Comparison of ENCODE assay signal across 8 cellular contexts in the genomic region with DNA sequence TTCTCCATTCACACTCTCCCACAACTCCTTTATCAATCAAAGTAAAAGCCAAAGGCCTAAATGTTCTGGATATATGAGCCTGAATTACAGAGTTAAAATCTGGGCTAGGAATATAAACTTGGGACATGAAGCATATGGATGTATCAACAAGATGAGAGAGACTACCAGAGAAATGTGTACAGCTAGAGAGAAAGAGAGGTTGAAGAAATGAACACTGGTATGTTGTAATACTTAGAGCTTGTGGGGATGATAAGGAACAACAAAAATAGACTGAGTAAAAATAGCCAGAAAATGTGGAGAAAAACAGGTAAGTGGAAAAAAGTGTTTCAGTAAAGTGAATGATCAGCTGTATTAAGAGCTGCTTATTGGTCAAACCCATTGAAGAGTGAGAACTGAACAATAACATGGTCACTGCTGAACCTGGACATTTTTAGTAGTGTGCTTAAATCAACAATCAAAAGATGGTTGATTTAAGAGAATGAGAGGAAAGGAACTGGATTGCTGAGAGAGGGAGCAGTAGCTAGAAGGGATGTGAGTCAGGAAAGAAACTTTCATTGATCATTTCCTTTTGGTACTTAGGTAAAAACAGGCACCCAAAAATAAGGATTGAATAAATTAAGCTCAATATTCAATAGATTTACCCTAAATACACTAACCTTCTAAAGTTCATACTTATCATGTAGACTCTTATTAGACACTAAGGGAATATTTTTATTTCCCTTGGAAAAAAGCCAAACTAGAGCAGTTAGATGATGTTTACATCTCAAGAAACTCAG.
DNase-seq lines count a peak whose midpoint lies in the region; ATAC-seq, FAIRE-seq and TF ChIP-seq lines count a peak whose summit lies in the region.
"Not testable (repeated sequence)": the region's sequence is repeated elsewhere in the genome, so short reads cannot be mapped to it uniquely, and the experiment has no call there.

No MANE protein-coding gene starts in this region.

- CTCF ChIA-PET in IMR-90 (lab: Yijun Ruan, JAX) = not testable (repeated sequence)

- peak overlapping the region; percentile 68; the same call in 1 of the 2 replicates for H4K91ac ChIP-seq in IMR-90 (ENCODE audit: insufficient read depth, low read depth, low read length)

- dilution Hi-C loops in IMR-90 (cut with HindIII; ENCODE audit: low sequenced_read_pairs, unreplicated experiment) = not testable (repeated sequence)

- H3K79me2 ChIP-seq in fibroblast of lung (ENCODE audit: control insufficient read depth, insufficient read depth, low read length) = not testable (repeated sequence)

- peaks cover 11% of the 10 kb centered on the region for H3K4me1 Mint-ChIP-seq in chondrocyte (ENCODE audit: low read depth)
- H3K4me1 Mint-ChIP-seq in mesothelial cell of epicardium = peaks cover 49% of the 10 kb centered on the region

- H2BK20ac ChIP-seq in IMR-90 (ENCODE audit: low read depth, low read length) = peak overlapping the region; percentile 92; the same call in 1 of the 2 replicates

- not testable (repeated sequence) for H2AK5ac ChIP-seq in IMR-90 (ENCODE audit: low read depth, low read length)

- H2AFZ ChIP-seq in IMR-90 (replicated peaks; ENCODE audit: low read length, poor library complexity); fibroblast of lung (ENCODE audit: low read length): not testable (repeated sequence)

- H3K18ac ChIP-seq in IMR-90 (ENCODE audit: low read depth, low read length) = peak overlapping the region; percentile 95

- H3K56ac ChIP-seq in IMR-90 (ENCODE audit: extremely low read depth, insufficient read depth, low read length) = not testable (repeated sequence)

- peak; percentile 32 for FAIRE-seq in D721Med (lab: Jason Lieb, UNC)

- peak overlapping the region; percentile 98 for H2BK5ac ChIP-seq in IMR-90 (ENCODE audit: low read depth, low read length, poor library complexity, severe bottlenecking)

- H3K4me3 ChIP-seq in IMR-90 (ENCODE audit: insufficient read depth, low read depth, low read length); fibroblast of lung (replicated peaks in 1 of 4; ENCODE audit: control extremely low read depth in 1 of 4, insufficient read depth in 1 of 4, low read depth in 3 of 4, low read length in 4 of 4); heart right ventricle; skin epidermis: not testable (repeated sequence)
- H3K4me3 ChIP-seq in adipocyte (ENCODE audit: low read length) = peak overlapping the region; percentile 33

- H4K5ac ChIP-seq in IMR-90 (ENCODE audit: low read depth, low read length) = peak overlapping the region; percentile 89; the same call in 1 of the 2 replicates

- H4K8ac ChIP-seq in IMR-90 (ENCODE audit: low read depth in 2 of 2, low read length in 2 of 2) = peak overlapping the region; percentile 64 to 84; a peak in 3 of 4 replicates

- not testable (repeated sequence) for H3K27me3 ChIP-seq in IMR-90 (ENCODE audit: control insufficient read depth, insufficient read depth, low read length); adipocyte (replicated peaks; ENCODE audit: control insufficient read depth, insufficient read depth, low read length); fibroblast of lung (ENCODE audit: control insufficient read depth, insufficient read depth, low read length); heart right ventricle

- ATAC-seq in IMR-90 (ENCODE audit: low read depth) (peak; percentile 53), heart right ventricle (peak in 2 of 8 donors; percentile 22 to 28)

- H3K9me1 ChIP-seq in IMR-90 (ENCODE audit: insufficient read depth, low read length) = not testable (repeated sequence)

- peak overlapping the region; percentile 94; the same call in 2 of the 3 replicates for H2BK15ac ChIP-seq in IMR-90 (ENCODE audit: low read depth, low read length)

- intact Hi-C loops in IMR-90 (cut with micrococcal nuclease); heart right ventricle (cut with DNase I): not testable (repeated sequence)

- POLR2A ChIA-PET in IMR-90 (lab: Charles Lee; ENCODE audit: unreplicated experiment) = interaction anchor here (0.6 kb wide), 1 partner anchor 1139 kb away, joined by 3 read pairs; no protein-coding TSS in a partner anchor

- not testable (repeated sequence) for TF ChIP-seq POLR2A in IMR-90 (IDR thresholded peaks at IDR 0.05; ENCODE audit: low read depth, low read length)

- peak overlapping the region; percentile 79 for H3K14ac ChIP-seq in IMR-90 (replicated peaks; ENCODE audit: low read depth, low read length)

- DNase-seq in D721Med (ENCODE audit: insufficient read length, low spot score); chondrocyte (ENCODE audit: low spot score); heart right ventricle; mesothelial cell of epicardium (ENCODE audit: low spot score in 2 of 2, unreplicated experiment in 2 of 2): not testable (repeated sequence)
- DNase-seq in IMR-90 (peak; percentile 55), adipocyte (ENCODE audit: low read depth) (peak; percentile 51), fibroblast of lung (ENCODE audit: low read depth in 2 of 2) (peak; percentile 22 to 66)

- BruUV-seq in IMR-90 (replicated peaks; lab: Mats Ljungman, UMichigan) = not testable (repeated sequence)

- TF ChIP-seq CTCF in D721Med (IDR thresholded peaks at IDR 0.05; ENCODE audit: insufficient read depth, missing control alignments); IMR-90 (conservative IDR thresholded peaks at IDR 0.05; ENCODE audit: low read depth, low read length); chondrocyte (IDR thresholded peaks at IDR 0.05); fibroblast of lung (conservative IDR thresholded peaks at IDR 0.05 in 1 of 2, IDR thresholded peaks at IDR 0.05 in 1 of 2; ENCODE audit: low read depth in 1 of 2, low read length in 2 of 2); heart right ventricle (IDR thresholded peaks at IDR 0.05); mesothelial cell of epicardium (IDR thresholded peaks at IDR 0.05; ENCODE audit: unreplicated experiment): not testable (repeated sequence)

- H2AK9ac ChIP-seq in IMR-90 (replicated peaks; ENCODE audit: low read depth, low read length, poor library complexity) = not testable (repeated sequence)

- not testable (repeated sequence) for H3K4me1 ChIP-seq in IMR-90 (ENCODE audit: control insufficient read depth, insufficient read depth, low read length); fibroblast of lung (ENCODE audit: control insufficient read depth, extremely low read depth, insufficient read depth, low read length)
- H3K4me1 ChIP-seq in adipocyte (ENCODE audit: control insufficient read depth, insufficient read depth, low read length) = peaks cover 18% of the 10 kb centered on the region
- peaks cover 0 to 30% (median 5%) of the 10 kb centered on the region in 9 donors for H3K4me1 ChIP-seq in heart right ventricle

- H4K20me1 ChIP-seq in IMR-90 (ENCODE audit: insufficient read depth, low read length); fibroblast of lung (ENCODE audit: control insufficient read depth, extremely low read depth, insufficient read depth, low read length): not testable (repeated sequence)

- not testable (repeated sequence) for H3K9me3 ChIP-seq in IMR-90 (ENCODE audit: control insufficient read depth, insufficient read depth, low read length); adipocyte (ENCODE audit: control insufficient read depth, low read length); fibroblast of lung (ENCODE audit: control insufficient read depth, insufficient read depth, low read depth, low read length)
- H3K9me3 ChIP-seq in heart right ventricle = peaks cover 0 to 10% (median 0%) of the 10 kb centered on the region in 11 donors

- not testable (repeated sequence) for H3K9me3 Mint-ChIP-seq in chondrocyte (ENCODE audit: low read depth); mesothelial cell of epicardium

- peak overlapping the region; percentile 79; the same call in 1 of the 2 replicates for H3K23ac ChIP-seq in IMR-90 (ENCODE audit: low read depth, low read length)

- peak overlapping the region; percentile 26; the same call in 1 of the 2 replicates for H3K4ac ChIP-seq in IMR-90 (ENCODE audit: low read depth, low read length)

- not testable (repeated sequence) for H3K79me1 ChIP-seq in IMR-90 (ENCODE audit: low read depth in 1 of 2, low read length in 2 of 2)

- not testable (repeated sequence) for H3K27me3 Mint-ChIP-seq in chondrocyte (ENCODE audit: low read depth); mesothelial cell of epicardium (ENCODE audit: low read depth)

- H3K4me3 Mint-ChIP-seq in chondrocyte (ENCODE audit: unreplicated experiment) = peak overlapping the region; percentile 35
- not testable (repeated sequence) for H3K4me3 Mint-ChIP-seq in mesothelial cell of epicardium

- H3K27ac ChIP-seq in IMR-90 (ENCODE audit: insufficient read depth, low read length) (peak overlapping the region; percentile 52; the same call in 1 of the 2 replicates), heart right ventricle (peak overlapping the region in 6 of 10 donors; percentile 12 to 70 (median 40)), skin epidermis (peak overlapping the region in 12 of 21 experiments; percentile 31 to 91 (median 76))
- not testable (repeated sequence) for H3K27ac ChIP-seq in fibroblast of lung (ENCODE audit: insufficient read depth, low read length)

- peak overlapping the region; percentile 77; the same call in 1 of the 2 replicates for H3K4me2 ChIP-seq in IMR-90 (ENCODE audit: low read depth, low read length)
- not testable (repeated sequence) for H3K4me2 ChIP-seq in fibroblast of lung (ENCODE audit: extremely low read depth, insufficient read depth, low read length)

- not testable (repeated sequence) for TF ChIP-seq RAD21 in IMR-90 (IDR thresholded peaks at IDR 0.05; ENCODE audit: low read length)

- H3K27ac Mint-ChIP-seq in chondrocyte (ENCODE audit: unreplicated experiment) = not testable (repeated sequence)
- peak overlapping the region; percentile 70 for H3K27ac Mint-ChIP-seq in mesothelial cell of epicardium

- peak overlapping the region; percentile 86; the same call in 1 of the 2 replicates for H2BK120ac ChIP-seq in IMR-90 (ENCODE audit: low read depth, low read length)

- H3K36me3 ChIP-seq in IMR-90 (ENCODE audit: control insufficient read depth, insufficient read depth, low read length); adipocyte (ENCODE audit: control insufficient read depth, insufficient read depth, low read length, severe bottlenecking); fibroblast of lung (ENCODE audit: control insufficient read depth, insufficient read depth, low read length); heart right ventricle: not testable (repeated sequence)

- in situ Hi-C loops in IMR-90 (cut with MboI; ENCODE audit: low sequenced_read_pairs) = not testable (repeated sequence)

- H3K9ac ChIP-seq in IMR-90 (ENCODE audit: low read depth, low read length); fibroblast of lung (ENCODE audit: insufficient read depth, low read length): not testable (repeated sequence)
- H3K9ac ChIP-seq in adipocyte (ENCODE audit: low read length) = peak overlapping the region; percentile 37

- H3K36me3 Mint-ChIP-seq in chondrocyte (ENCODE audit: low read depth); mesothelial cell of epicardium: not testable (repeated sequence)
